Comparison of ENCODE assay signal across 10 cellular contexts in genomic region chr20:32535316-32535952, GRCh38. TPM values are rescaled to one million over a fixed set of nuclear protein-coding genes. Genes with fewer than 3 reads are reported as not detected.
DNase-seq lines count a peak whose midpoint lies in the region; ATAC-seq, FAIRE-seq and TF ChIP-seq lines count a peak whose summit lies in the region.
"Had no signal": no experiment of that assay in that cellular context is flagged by ENCODE, and none has a peak within 500 bp of the region (broad histone marks: within the 10 kb centered on the region; RNA-seq: fewer than 3 reads in every experiment).

No MANE protein-coding gene starts in this region.

- TF ChIP-seq RAD21 in GM12878 (IDR thresholded peaks at IDR 0.05; ENCODE audit: insufficient read depth, low read depth, low read length): no peak

- DNase-seq in NCI-H2107 treated with DMSO at 0.1 percent for 48 hours (lab: John Stamatoyannopoulos, UW; ENCODE audit: unreplicated experiment) (peak; percentile 69), NCI-H2107 (lab: John Stamatoyannopoulos, UW) (no peak), NCI-H510A treated with DMSO at 0.1 percent for 48 hours (lab: John Stamatoyannopoulos, UW) (peak; percentile 71), GM12878 (ENCODE audit: low read depth, low spot score) (no peak), retina (peak; percentile 59), left lobe of liver (ENCODE audit: low spot score) (no peak), GM13977 (ENCODE audit: low spot score) (no peak), GM19238 (ENCODE audit: insufficient read length, low spot score) (no peak)

- H3K36me3 ChIP-seq in GM12878 (ENCODE audit: control insufficient read depth in 2 of 2, insufficient read depth in 2 of 2, low read length in 1 of 2): no peaks in the 10 kb centered on the region

- no peak for TF ChIP-seq POLR2A in GM12878 (IDR thresholded peaks at IDR 0.05; ENCODE audit: low read depth, low read length)

- CTCF ChIA-PET in GM12878 (lab: Yijun Ruan, JAX): interaction anchor here (1.2 to 8.6 kb wide), 3 partner anchors 10 to 116 kb away, joined by 4 to 81 read pairs (median 7); no protein-coding TSS in a partner anchor

- in situ Hi-C loops in GM12878 (cut with MboI): no loop called here
- in situ Hi-C loops in GM13977 (cut with MboI; ENCODE audit: low pct_unique_long_range_greater_than_20kb, low sequenced_read_pairs, unreplicated experiment): loop anchor here (25.0 kb wide), 1 partner anchor 252 kb away; no protein-coding TSS in a partner anchor

- 33% methylated on average over 18 of the region's 18 CpGs for WGBS in GM12878 (ENCODE audit: insufficient coverage, insufficient replicate concordance, low lambda C conversion rate, missing lambda C conversion rate)

- no peaks in the 10 kb centered on the region; the same call in 1 of the 2 replicates for H3K79me2 ChIP-seq in GM12878 (ENCODE audit: control insufficient read depth, insufficient read depth, low read length)

- peak overlapping the region; percentile 79 for H3K4me2 ChIP-seq in GM12878 (ENCODE audit: control insufficient read depth, insufficient read depth)

- H3K4me3 ChIP-seq in GM12878: peak overlapping the region; percentile 61
- H3K4me3 ChIP-seq: mucosa of descending colon had no signal

- POLR2A ChIA-PET in GM12878 (lab: Charles Lee): interaction anchor here (0.6 to 2.7 kb wide), 5 partner anchors 10 to 333 kb away, joined by 3 to 27 read pairs (median 3); no protein-coding TSS in a partner anchor

- H4K20me1 ChIP-seq in GM12878 (ENCODE audit: control insufficient read depth, insufficient read depth): no peaks in the 10 kb centered on the region

- FAIRE-seq in GM12878 (lab: Jason Lieb, UNC): no peak
- FAIRE-seq: A204.1 had no signal

- RAD21 ChIA-PET in GM12878 (lab: Charles Lee; ENCODE audit: unreplicated experiment): interaction anchor here (0.6 to 8.3 kb wide), 9 partner anchors 11 to 343 kb away, joined by 3 to 85 read pairs (median 3); partner anchors contain the start of gene NOL4L

- H3K27ac ChIP-seq in GM12878 (ENCODE audit: control insufficient read depth, insufficient read depth): peak overlapping the region; percentile 64

- ATAC-seq in GM12878: peak; percentile 11
- no peak for ATAC-seq in left lobe of liver

- no peaks in the 10 kb centered on the region for H3K27me3 ChIP-seq in GM12878 (replicated peaks in 1 of 2; ENCODE audit: control insufficient read depth in 2 of 2, insufficient read depth in 2 of 2, low read length in 1 of 2)

- no TSS peak for BruUV-seq in GM12878 (replicated peaks; lab: Mats Ljungman, UMichigan)

- SMC1A ChIA-PET in GM12878 (lab: Charles Lee; ENCODE audit: uncharacterized antibody, unreplicated experiment): interaction anchor here (0.6 to 11.5 kb wide), 8 partner anchors 12 to 411 kb away, joined by 3 to 107 read pairs (median 5); no protein-coding TSS in a partner anchor

- TF ChIP-seq CTCF in GM12878 (IDR thresholded peaks at IDR 0.05 in 2 of 3, conservative IDR thresholded peaks at IDR 0.05 in 1 of 3; ENCODE audit: control insufficient read depth in 2 of 3, extremely low read depth in 1 of 3, insufficient read depth in 1 of 3, low read depth in 3 of 3, low read length in 3 of 3) (no peak), GM13977 (IDR thresholded peaks at IDR 0.05; ENCODE audit: extremely low read depth, insufficient read depth, missing control alignments) (no peak)

- H3K9ac ChIP-seq in GM12878 (ENCODE audit: control insufficient read depth, insufficient read depth, low read length): peak overlapping the region; percentile 37

- intact Hi-C loops in GM12878 (cut with micrococcal nuclease; ENCODE audit: unreplicated experiment): no loop called here

- TF ChIP-seq EP300 in GM12878 (IDR thresholded peaks at IDR 0.05; ENCODE audit: borderline replicate concordance in 1 of 2, control insufficient read depth in 1 of 2, low read depth in 2 of 2, low read length in 2 of 2): no peak

- peaks cover 43% of the 10 kb centered on the region for H3K4me1 ChIP-seq in GM12878 (ENCODE audit: control insufficient read depth, insufficient read depth, low read length)

- H3K9me3 ChIP-seq in GM12878 (replicated peaks; ENCODE audit: control insufficient read depth, insufficient read depth, low read length): no peaks in the 10 kb centered on the region
- H3K9me3 ChIP-seq: mucosa of descending colon had no signal

- peak overlapping the region; percentile 71 for H2AFZ ChIP-seq in GM12878 (ENCODE audit: control insufficient read depth, low read depth, low read length)

TF ChIP-seq in GM12878, 131 proteins besides CTCF, POLR2A, EP300 and RAD21 (continues in another document):
- TF ChIP-seq ZBED1 (IDR thresholded peaks at IDR 0.05; ENCODE audit: borderline replicate concordance) (0 out of 2 replicates have a peak, but pooled peaks have one; percentile 12), MTA3 (IDR thresholded peaks at IDR 0.05; ENCODE audit: borderline replicate concordance, low read length) (0 out of 2 replicates have a peak, but pooled peaks have one; percentile 42), TCF3 (IDR thresholded peaks at IDR 0.05; ENCODE audit: borderline replicate concordance, insufficient read depth, low read depth, low read length) (no peak), CUX1 (IDR thresholded peaks at IDR 0.05; ENCODE audit: insufficient replicate concordance, low read depth, low read length) (no peak), BACH1 (IDR thresholded peaks at IDR 0.05; ENCODE audit: borderline replicate concordance) (no peak), USF2 (IDR thresholded peaks at IDR 0.05; ENCODE audit: borderline replicate concordance, low read depth, low read length) (no peak), NFIC (IDR thresholded peaks at IDR 0.05; ENCODE audit: low read depth, low read length) (no peak)

RNA-seq across cellular contexts. Expression of gene NOL4L, which starts 49.7 kb away (rescaled TPM):
- 72.6 and 77.1 TPM in 2 replicates for total RNA-seq in GM12878 (2013; cell fraction: nucleolus; rRNA removed)
- 8.1 and 9.5 TPM in 2 replicates for total RNA-seq in GM12878 (2014; rRNA removed)
- total RNA-seq in GM12878 (2014; rRNA removed; fragmentation: Illumina TruSeq; extraction: Trizol): 6.2 and 6.5 TPM in 2 replicates
- 24.0 and 30.0 TPM in 2 replicates for total RNA-seq in GM12878 (2021)
- polyA plus RNA-seq in GM12878 (2011; ENCODE audit: low read depth): 3.1 TPM
- polyA plus RNA-seq in GM12878 (2011; rRNA removed): 5.9 and 8.0 TPM in 2 replicates
- polyA plus RNA-seq in GM12878 (2011; cell fraction: cytosol; rRNA removed): 6.0 and 6.7 TPM in 2 replicates
- polyA plus RNA-seq in GM12878 (2011; cell fraction: nucleus; rRNA removed): 36.6 and 37.1 TPM in 2 replicates
- polyA plus RNA-seq in GM12878 (2012): 6.1 and 6.9 TPM in 2 replicates
- 4.0 and 7.9 TPM in 2 replicates for polyA plus RNA-seq in GM12878 (2014; fragmentation: Illumina TruSeq; extraction: Trizol)
- polyA plus RNA-seq in GM12878 (2014; fragmentation: Nextera tagmentation; extraction: Ambion mirVana): 1 to 10 TPM; 2.3 to 3.9 TPM
- 9.5 and 10.8 TPM in 2 replicates for polyA plus RNA-seq in GM12878 (2014; rRNA removed)
- polyA plus RNA-seq in GM12878 (2016; fragmentation: Nextera tagmentation; extraction: Ambion mirVana): 1 to 10 TPM; 7.9 to 8.2 TPM
- 6.5 and 10.4 TPM in 2 replicates for polyA minus RNA-seq in GM12878 (2011; rRNA and poly(A)+ RNA removed)
- 4.8 and 9.5 TPM in 2 replicates for polyA minus RNA-seq in GM12878 (2011; cell fraction: cytosol; rRNA and poly(A)+ RNA removed)
- polyA minus RNA-seq in GM12878 (2011; cell fraction: nucleus; rRNA and poly(A)+ RNA removed): 6.6 and 14.4 TPM in 2 replicates
- 5.8 TPM for total RNA-seq in left lobe of liver

Comparison
In these comparisons a context has a peak if more than half of its experiments do, and no peak if none do; other contexts are left out.
1. DNase-seq: peak in NCI-H2107 treated with DMSO at 0.1 percent for 48 hours (single experiment), NCI-H510A treated with DMSO at 0.1 percent for 48 hours (single experiment) and retina (single experiment); none in NCI-H2107 (single experiment), GM12878 (single experiment), left lobe of liver (single experiment), GM13977 (single experiment) and GM19238 (single experiment).